Comparison of ENCODE assay signal across 8 cellular contexts in the genomic region with DNA sequence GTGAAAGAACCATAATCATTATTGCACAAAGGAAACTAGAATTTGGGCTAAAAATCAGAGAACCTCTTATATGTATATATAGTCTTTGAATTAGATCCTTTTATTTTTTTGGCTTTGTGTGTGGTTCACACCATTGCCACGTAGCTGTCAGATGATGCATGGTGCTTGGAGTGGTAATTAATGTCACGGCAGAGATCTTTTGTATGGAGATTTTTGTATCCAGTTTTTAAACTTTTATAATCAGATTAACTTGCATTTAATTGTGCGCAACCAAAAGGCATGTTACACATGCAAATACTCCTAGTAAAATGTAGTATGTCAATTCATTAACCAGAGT. TPM values are rescaled to one million over a fixed set of nuclear protein-coding genes. Genes with fewer than 3 reads are reported as not detected.
DNase-seq lines count a peak whose midpoint lies in the region; ATAC-seq and TF ChIP-seq lines count a peak whose summit lies in the region.

No MANE protein-coding gene starts in this region.

- H3K4me1 ChIP-seq in BLaER1 = peaks cover 24% of the 10 kb centered on the region
- peaks cover 0 to 9% of the 10 kb centered on the region in 2 donors for H3K4me1 ChIP-seq in ascending aorta
- H3K4me1 ChIP-seq in tibial artery = peaks cover 0 to 28% (median 14%) of the 10 kb centered on the region in 4 donors

- H3K27ac ChIP-seq in BLaER1 = peak overlapping the region; percentile 90; the same call in 1 of the 2 replicates
- peak overlapping the region in 1 of 2 donors; percentile 76 for H3K27ac ChIP-seq in ascending aorta
- peak overlapping the region in 1 of 2 donors; percentile 86 for H3K27ac ChIP-seq in tibial artery

- H3K4me3 ChIP-seq in BLaER1 (peak overlapping the region; percentile 87), ascending aorta (peak overlapping the region; percentile 79 to 89), tibial artery (peak overlapping the region; percentile 72 to 86)

- peaks cover 30% of the 10 kb centered on the region for H4K20me1 ChIP-seq in BLaER1

- DNase-seq in ascending aorta (ENCODE audit: low spot score in 2 of 2) (no peak), left kidney (ENCODE audit: low read depth, low spot score) (peak; percentile 41), tibial artery (no peak), posterior cingulate gyrus (no peak), kidney glomerular epithelial cell (lab: John Stamatoyannopoulos, UW) (no peak)
- no peak for DNase-seq in activated effector memory CD4-positive, alpha-beta T cell treated with Interleukin-2 at 50 U/mL for 16 hours

- H3K36me3 ChIP-seq in BLaER1 (peaks cover 11% of the 10 kb centered on the region; the same call in 1 of the 2 replicates), ascending aorta (no peaks in the 10 kb centered on the region), tibial artery (peaks cover under 1 to 7% (median 4%) of the 10 kb centered on the region in 3 donors)

- TF ChIP-seq CTCF in ascending aorta (IDR thresholded peaks at IDR 0.05) (no peak), tibial artery (IDR thresholded peaks at IDR 0.05) (no peak)

- no peaks in the 10 kb centered on the region for H3K27me3 ChIP-seq in BLaER1
- no peaks in the 10 kb centered on the region for H3K27me3 ChIP-seq in ascending aorta
- no peaks in the 10 kb centered on the region for H3K27me3 ChIP-seq in tibial artery

- peak overlapping the region; percentile 91 for H3K9ac ChIP-seq in BLaER1

- H3K4me2 ChIP-seq in BLaER1 = peak overlapping the region; percentile 83

- H3K9me3 ChIP-seq in BLaER1 = no peaks in the 10 kb centered on the region
- no peaks in the 10 kb centered on the region for H3K9me3 ChIP-seq in ascending aorta
- no peaks in the 10 kb centered on the region for H3K9me3 ChIP-seq in tibial artery

- intact Hi-C loops in ascending aorta (cut with DNase I) = loop anchor here (5.0 kb wide), 1 partner anchor 33 kb away; no protein-coding TSS in a partner anchor
- intact Hi-C loops in tibial artery (cut with DNase I; ENCODE audit: low total_unique reads) = no loop called here
- intact Hi-C loops in posterior cingulate gyrus (cut with DNase I) = no loop called here

- peak; percentile 11 for ATAC-seq in HG02642 (IDR thresholded peaks at IDR 0.05; ENCODE audit: poor library complexity, unreplicated experiment)

RNA-seq across cellular contexts. Expression of gene ABHD10, which starts 0.8 kb away (rescaled TPM):
- total RNA-seq in ascending aorta = 18.6 TPM

RNA-seq across cellular contexts. Expression of gene TAGLN3, which starts 19.1 kb away (rescaled TPM):
- not detected for total RNA-seq in ascending aorta

RNA-seq across cellular contexts. Expression of gene TMPRSS7, which starts 54.9 kb away (rescaled TPM):
- not detected for total RNA-seq in ascending aorta
